1 cellular context compared by ENCODE assay signal in genomic region chr1:180167721-180168467, GRCh38.
TF ChIP-seq lines count a peak whose summit lies in the region.

No MANE protein-coding gene starts in this region.

TF ChIP-seq in HepG2, 621 proteins besides CTCF, POLR2A, EP300 and RAD21 (continued from another document and continues in another):
- TF ChIP-seq ZNF280D (CRISPR knock-in tag; IDR thresholded peaks at IDR 0.05) (no peak), YEATS2 (CRISPR knock-in tag; IDR thresholded peaks at IDR 0.05; ENCODE audit: borderline replicate concordance) (no peak), NFRKB (IDR thresholded peaks at IDR 0.05) (no peak), ZNF407 (CRISPR knock-in tag; IDR thresholded peaks at IDR 0.05; ENCODE audit: not compliant biosample characterization) (no peak), MXI1 (IDR thresholded peaks at IDR 0.05; ENCODE audit: borderline replicate concordance, low read depth, low read length) (no peak), TBX2 (CRISPR knock-in tag; IDR thresholded peaks at IDR 0.05; ENCODE audit: borderline replicate concordance) (peak; percentile 49; the same call in 1 of the 2 replicates), NFE2L1 (CRISPR knock-in tag; IDR thresholded peaks at IDR 0.05; ENCODE audit: borderline replicate concordance) (no peak), ATF6 (CRISPR knock-in tag; conservative IDR thresholded peaks at IDR 0.05) (no peak), ZNF646 (CRISPR knock-in tag; IDR thresholded peaks at IDR 0.05) (no peak), UBTF (CRISPR knock-in tag; IDR thresholded peaks at IDR 0.05) (no peak), ZNF782 (CRISPR knock-in tag; IDR thresholded peaks at IDR 0.05; ENCODE audit: borderline replicate concordance) (no peak), ZNF274 (CRISPR knock-in tag; IDR thresholded peaks at IDR 0.05) (0 out of 2 replicates have a peak, but pooled peaks have one; percentile 26), U2AF1 (optimal IDR thresholded peaks at IDR 0.05; ENCODE audit: low read depth, low read length) (no peak), KLF16 (CRISPR knock-in tag; IDR thresholded peaks at IDR 0.05) (no peak), ZNF546 (CRISPR knock-in tag; conservative IDR thresholded peaks at IDR 0.05) (no peak), CSRNP2 (CRISPR knock-in tag; conservative IDR thresholded peaks at IDR 0.05; ENCODE audit: low read depth) (no peak), FOXK1 (CRISPR knock-in tag; IDR thresholded peaks at IDR 0.05; ENCODE audit: borderline replicate concordance, low read depth) (no peak), CCAR2 (optimal IDR thresholded peaks at IDR 0.05; ENCODE audit: low read depth, low read length) (no peak), PITX1 (CRISPR knock-in tag; IDR thresholded peaks at IDR 0.05) (no peak), EZH2 (conservative IDR thresholded peaks at IDR 0.05; ENCODE audit: low read depth, low read length) (no peak), NCOR1 (IDR thresholded peaks at IDR 0.05; ENCODE audit: borderline replicate concordance, low read length) (no peak), KDM2A (CRISPR knock-in tag; IDR thresholded peaks at IDR 0.05; ENCODE audit: borderline replicate concordance, low read depth) (no peak), ZNF781 (CRISPR knock-in tag; IDR thresholded peaks at IDR 0.05; ENCODE audit: borderline replicate concordance, not compliant biosample characterization) (no peak), CREB3 (CRISPR knock-in tag; IDR thresholded peaks at IDR 0.05) (no peak), FOXK2 (IDR thresholded peaks at IDR 0.05) (no peak), SSRP1 (CRISPR knock-in tag; IDR thresholded peaks at IDR 0.05) (no peak), ZNF616 (CRISPR knock-in tag; IDR thresholded peaks at IDR 0.05; ENCODE audit: low read depth) (no peak)
